ENCODE assay signal across 9 cellular contexts in the genomic region with DNA sequence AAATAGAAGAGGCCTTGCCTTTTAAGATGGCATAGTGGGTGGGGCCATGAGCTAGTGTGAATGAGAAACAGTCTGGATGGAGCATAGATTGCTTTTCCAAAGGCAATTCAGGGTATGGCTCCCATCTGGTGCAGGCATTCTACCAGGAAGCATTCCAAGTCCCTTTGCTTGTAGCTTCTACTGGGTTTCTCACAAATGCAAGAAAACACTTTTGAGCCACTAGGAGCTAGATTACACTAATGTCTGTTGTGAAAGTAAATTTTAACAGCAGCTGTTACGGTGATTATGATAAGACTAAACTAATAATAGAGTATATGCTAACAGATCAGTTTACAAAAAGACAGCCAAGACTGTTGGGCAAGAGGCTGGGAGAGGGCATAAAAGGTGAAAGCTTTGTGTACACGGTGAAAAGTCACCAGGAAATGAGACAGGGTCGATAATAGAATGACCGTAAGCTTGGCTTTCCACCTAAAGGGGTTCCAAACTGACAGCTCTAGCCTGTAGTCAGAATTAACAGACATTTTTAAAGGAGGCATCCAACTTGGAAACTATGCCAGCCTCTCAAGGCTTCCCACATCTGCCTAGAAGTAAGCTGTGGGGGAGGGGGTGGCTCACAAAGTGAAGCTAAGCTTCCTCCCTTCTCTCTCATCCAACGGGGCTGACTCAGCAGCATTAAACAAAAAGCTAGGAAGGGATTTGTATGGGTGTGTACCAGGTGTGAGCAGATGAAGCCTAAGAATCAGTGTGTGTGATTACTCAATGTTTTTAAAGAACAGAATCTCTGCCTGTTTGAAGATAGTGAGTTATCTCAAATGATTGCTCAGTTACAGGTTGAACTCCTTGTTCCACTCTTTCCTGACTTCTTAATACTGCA.
DNase-seq lines count a peak whose midpoint lies in the region; ATAC-seq and TF ChIP-seq lines count a peak whose summit lies in the region.
"Had no signal": no experiment of that assay in that cellular context is flagged by ENCODE, and none has a peak within 500 bp of the region (broad histone marks: within the 10 kb centered on the region; RNA-seq: fewer than 3 reads in every experiment).

No MANE protein-coding gene starts in this region.

- peak; percentile 77 for DNase-seq in HFF-Myc (ENCODE audit: extremely low read depth, low read depth)
- peak; percentile 72 for DNase-seq in RWPE2 (ENCODE audit: low spot score)
- peak; percentile 29 to 79 for DNase-seq in cardiac muscle cell (ENCODE audit: low read depth in 1 of 2, low spot score in 1 of 2)
- DNase-seq in CD4-positive, alpha-beta T cell: no peak
- no peak for DNase-seq in natural killer cell

- TF ChIP-seq CTCF in HFF-Myc (IDR thresholded peaks at IDR 0.05; ENCODE audit: low read depth, low read length, missing control alignments) (no peak), RWPE2 (IDR thresholded peaks at IDR 0.05; ENCODE audit: poor library complexity, severe bottlenecking) (no peak), cardiac muscle cell (IDR thresholded peaks at IDR 0.05; ENCODE audit: low read depth, low read length) (no peak), natural killer cell (IDR thresholded peaks at IDR 0.05) (no peak)
- TF ChIP-seq CTCF in CD4-positive, alpha-beta T cell (IDR thresholded peaks at IDR 0.05): no peak

- H3K4me3 Mint-ChIP-seq in CD4-positive, alpha-beta T cell: no peak overlapping the region
- no peak overlapping the region for H3K4me3 Mint-ChIP-seq in natural killer cell

- no peaks in the 10 kb centered on the region for H3K4me1 Mint-ChIP-seq in CD4-positive, alpha-beta T cell (ENCODE audit: low read depth)
- H3K4me1 Mint-ChIP-seq in natural killer cell: no peaks in the 10 kb centered on the region

- intact Hi-C loops in CD4-positive, alpha-beta T cell (cut with DNase I, micrococcal nuclease): no loop called here
- intact Hi-C loops in natural killer cell (cut with micrococcal nuclease): no loop called here

- H3K4me1 ChIP-seq in RWPE2 (ENCODE audit: insufficient read depth, poor library complexity, severe bottlenecking): peaks cover 15% of the 10 kb centered on the region
- H3K4me1 ChIP-seq in cardiac muscle cell (ENCODE audit: low read depth): peaks cover 11% of the 10 kb centered on the region

- POLR2A ChIA-PET in CD4-positive, alpha-beta T cell (lab: Charles Lee): interaction anchor here (0.6 to 1.3 kb wide), 2 partner anchors 61 to 72 kb away, joined by 4 to 5 read pairs; partner anchors contain the start of gene GPD1L

- ATAC-seq in RWPE2 (ENCODE audit: low read depth): peak; percentile 97
- no peak for ATAC-seq in HG02763 (IDR thresholded peaks at IDR 0.05; ENCODE audit: unreplicated experiment)
- no peak for ATAC-seq in CD4-positive, alpha-beta T cell (ENCODE audit: poor library complexity)
- no peak for ATAC-seq in GM19455 (IDR thresholded peaks at IDR 0.05; ENCODE audit: unreplicated experiment)
- no peak for ATAC-seq in natural killer cell

- H3K9me3 Mint-ChIP-seq in CD4-positive, alpha-beta T cell: peaks cover 7% of the 10 kb centered on the region
- H3K9me3 Mint-ChIP-seq in natural killer cell: peaks cover 8% of the 10 kb centered on the region in 2 donors

- H3K4me3 ChIP-seq in HFF-Myc (replicated peaks; ENCODE audit: low read depth, low read length) (0 out of 2 replicates have a peak overlapping the region, but pooled peaks have one; percentile 19), RWPE2 (ENCODE audit: severe bottlenecking) (no peak overlapping the region), cardiac muscle cell (no peak overlapping the region), skin epidermis (no peak overlapping the region)
- H3K4me3 ChIP-seq: thyroid gland had no signal

- H3K27me3 ChIP-seq in RWPE2 (ENCODE audit: insufficient read depth, poor library complexity, severe bottlenecking): no peaks in the 10 kb centered on the region
- no peaks in the 10 kb centered on the region for H3K27me3 ChIP-seq in cardiac muscle cell
- no peaks in the 10 kb centered on the region for H3K27me3 ChIP-seq in CD4-positive, alpha-beta T cell (ENCODE audit: control insufficient read depth, insufficient read depth, low read length)
- H3K27me3 ChIP-seq: thyroid gland had no signal

- H3K9me3 ChIP-seq in RWPE2 (ENCODE audit: severe bottlenecking) (peaks cover 2% of the 10 kb centered on the region), cardiac muscle cell (ENCODE audit: low read depth) (no peaks in the 10 kb centered on the region)
- H3K9me3 ChIP-seq in CD4-positive, alpha-beta T cell (ENCODE audit: control insufficient read depth, low read length): peaks cover 15% of the 10 kb centered on the region
- H3K9me3 ChIP-seq: thyroid gland had no signal

- peak overlapping the region; percentile 64 for H3K27ac ChIP-seq in RWPE2 (ENCODE audit: poor library complexity, severe bottlenecking)
- peak overlapping the region; percentile 28 for H3K27ac ChIP-seq in cardiac muscle cell
- peak overlapping the region in 14 of 21 experiments; percentile 18 to 71 (median 46) for H3K27ac ChIP-seq in skin epidermis
- no peak overlapping the region for H3K27ac ChIP-seq in CD4-positive, alpha-beta T cell (ENCODE audit: low read depth, low read length)

- H3K27ac Mint-ChIP-seq in CD4-positive, alpha-beta T cell: no peak overlapping the region
- H3K27ac Mint-ChIP-seq in natural killer cell: no peak overlapping the region

- H3K36me3 ChIP-seq in RWPE2 (ENCODE audit: low read depth): no peaks in the 10 kb centered on the region
- no peaks in the 10 kb centered on the region for H3K36me3 ChIP-seq in cardiac muscle cell
- H3K36me3 ChIP-seq: thyroid gland had no signal

- no peaks in the 10 kb centered on the region for H3K36me3 Mint-ChIP-seq in CD4-positive, alpha-beta T cell (ENCODE audit: low read depth)
- H3K36me3 Mint-ChIP-seq in natural killer cell: peaks cover 11% of the 10 kb centered on the region

- no peaks in the 10 kb centered on the region for H3K27me3 Mint-ChIP-seq in CD4-positive, alpha-beta T cell
- peaks cover 0 to 2% of the 10 kb centered on the region in 2 donors for H3K27me3 Mint-ChIP-seq in natural killer cell (ENCODE audit: low read depth in 2 of 2)

- CTCF ChIA-PET in CD4-positive, alpha-beta T cell (lab: Charles Lee): interaction anchor here (0.8 kb wide), 1 partner anchor 42 kb away, joined by 3 read pairs; no protein-coding TSS in a partner anchor

Comparison
In these comparisons a context has a peak if more than half of its experiments do, and no peak if none do; other contexts are left out.
1. DNase-seq: peak in HFF-Myc (single experiment), RWPE2 (single experiment) and cardiac muscle cell (2 of 2); none in CD4-positive, alpha-beta T cell (0 of 10) and natural killer cell (single experiment).